ENCODE assay signal across 24 cellular contexts in genomic region chr3:129425213-129425612, GRCh38. TPM values are rescaled to one million over a fixed set of nuclear protein-coding genes. Genes with fewer than 3 reads are reported as not detected.
DNase-seq lines count a peak whose midpoint lies in the region; ATAC-seq and TF ChIP-seq lines count a peak whose summit lies in the region.
"Had no signal": no experiment of that assay in that cellular context is flagged by ENCODE, and none has a peak within 500 bp of the region (broad histone marks: within the 10 kb centered on the region; RNA-seq: fewer than 3 reads in every experiment).

No MANE protein-coding gene starts in this region.

- no peaks in the 10 kb centered on the region for H3K9me2 ChIP-seq in PC-3 (replicated peaks; ENCODE audit: low read length)

- DNase-seq in stimulated activated naive CD8-positive, alpha-beta T cell treated with anti-CD3 and anti-CD28 coated beads, Interleukin-15, Interleukin-2, amounts not matched to agents 100 U/mL and 50 U/mL, for 24 hours = no peak
- DNase-seq in PC-3 (no peak), islet precursor cell (peak; percentile 51), SIG-M5 treated with dmso at 0.1 percent for 504 hours (lab: John Stamatoyannopoulos, UW; ENCODE audit: unreplicated experiment) (no peak), lower leg skin (ENCODE audit: low spot score in 2 of 2) (no peak), natural killer cell (no peak)
- no peak for DNase-seq in stimulated activated CD4-positive, alpha-beta T cell treated with anti-CD3 and anti-CD28 coated beads, Interleukin-2, amount 100 ng/mL, for 24 hours
- DNase-seq: activated CD4-positive, CD25-positive, alpha-beta regulatory T cell treated with anti-CD3 and anti-CD28 coated beads, Interleukin-2, amount 50 U/mL, for 72 hours; activated CD8-positive, alpha-beta T cell treated with anti-CD3 and anti-CD28 coated beads for 36 hours; activated gamma-delta T cell treated with Interleukin-2 at 50 U/mL for 16 hours; DMS79 treated with DMSO at 0.1 percent for 48 hours; effector CD8-positive, alpha-beta T cell; erythroblast; KBM-7; mucosa of descending colon; NCI-H1694 treated with DMSO at 0.1 percent for 48 hours; NCI-H2171 treated with DMSO at 0.1 percent for 48 hours; NCI-H524 treated with DMSO at 0.1 percent for 48 hours; substantia nigra had no signal

- H2AFZ ChIP-seq in PC-3 (ENCODE audit: low read length) = no peak overlapping the region

- H3K4me3 ChIP-seq in PC-3 (ENCODE audit: low read length) = no peak overlapping the region
- no peak overlapping the region for H3K4me3 ChIP-seq in lower leg skin (ENCODE audit: low read depth, poor library complexity, severe bottlenecking)
- H3K4me3 ChIP-seq: mucosa of descending colon, SJSA1, skin epidermis had no signal

- H3K4me1 ChIP-seq in PC-3 (ENCODE audit: insufficient read depth, low read length) = peaks cover 17% of the 10 kb centered on the region

- H3K9me3 Mint-ChIP-seq in stimulated activated naive CD8-positive, alpha-beta T cell treated with anti-CD3 and anti-CD28 coated beads, Interleukin-15, Interleukin-2, amounts not matched to agents 100 ng/mL and 50 ng/mL, for 24 hours = no peaks in the 10 kb centered on the region
- H3K9me3 Mint-ChIP-seq in natural killer cell = no peaks in the 10 kb centered on the region
- H3K9me3 Mint-ChIP-seq: activated CD8-positive, alpha-beta T cell treated with anti-CD3 and anti-CD28 coated beads for 36 hours had no signal

- TF ChIP-seq POLR2A in lower leg skin (IDR thresholded peaks at IDR 0.05) = no peak

- CTCF ChIA-PET in PC-3 (lab: Charles Lee) = no interaction called here

- no peak overlapping the region for H3K27ac Mint-ChIP-seq in stimulated activated naive CD8-positive, alpha-beta T cell treated with anti-CD3 and anti-CD28 coated beads, Interleukin-15, Interleukin-2, amounts not matched to agents 100 ng/mL and 50 ng/mL, for 24 hours
- H3K27ac Mint-ChIP-seq in natural killer cell = no peak overlapping the region
- H3K27ac Mint-ChIP-seq: activated CD8-positive, alpha-beta T cell treated with anti-CD3 and anti-CD28 coated beads for 36 hours; progenitor cell of endocrine pancreas had no signal

- H3K79me2 ChIP-seq in PC-3 (ENCODE audit: low read length) = no peaks in the 10 kb centered on the region

- no peaks in the 10 kb centered on the region for H3K27me3 ChIP-seq in PC-3 (ENCODE audit: low read length)
- H3K27me3 ChIP-seq: SJSA1 had no signal

- no peak overlapping the region for H3K4me2 ChIP-seq in PC-3 (ENCODE audit: low read length)

- H3K4me1 Mint-ChIP-seq in stimulated activated naive CD8-positive, alpha-beta T cell treated with anti-CD3 and anti-CD28 coated beads, Interleukin-15, Interleukin-2, amounts not matched to agents 100 ng/mL and 50 ng/mL, for 24 hours (ENCODE audit: low read depth) = peaks cover 45% of the 10 kb centered on the region
- H3K4me1 Mint-ChIP-seq in natural killer cell = peaks cover 18 to 27% of the 10 kb centered on the region in 2 donors

- peak overlapping the region; percentile 59 for H3K27ac ChIP-seq in PC-3 (ENCODE audit: low read length)
- H3K27ac ChIP-seq: SJSA1, skin epidermis had no signal

- no TSS peak for BruUV-seq in PC-3 (replicated peaks; lab: Mats Ljungman, UMichigan)

- H3K9me3 ChIP-seq in PC-3 (ENCODE audit: low read length) = no peaks in the 10 kb centered on the region
- H3K9me3 ChIP-seq: mucosa of descending colon, SJSA1 had no signal

- H3K36me3 ChIP-seq in PC-3 (ENCODE audit: low read depth, low read length) = no peaks in the 10 kb centered on the region; the same call in 1 of the 2 replicates

- peak overlapping the region; percentile 2 for H3K4me3 Mint-ChIP-seq in stimulated activated naive CD8-positive, alpha-beta T cell treated with anti-CD3 and anti-CD28 coated beads, Interleukin-15, Interleukin-2, amounts not matched to agents 100 ng/mL and 50 ng/mL, for 24 hours
- no peak overlapping the region for H3K4me3 Mint-ChIP-seq in natural killer cell
- H3K4me3 Mint-ChIP-seq: activated CD8-positive, alpha-beta T cell treated with anti-CD3 and anti-CD28 coated beads for 36 hours had no signal

- H3K27me3 Mint-ChIP-seq in stimulated activated naive CD8-positive, alpha-beta T cell treated with anti-CD3 and anti-CD28 coated beads, Interleukin-15, Interleukin-2, amounts not matched to agents 100 ng/mL and 50 ng/mL, for 24 hours = no peaks in the 10 kb centered on the region
- peaks cover 0 to 3% of the 10 kb centered on the region in 2 donors for H3K27me3 Mint-ChIP-seq in natural killer cell (ENCODE audit: low read depth in 2 of 2)

- H3K9ac ChIP-seq in PC-3 (ENCODE audit: low read length) = no peak overlapping the region

- TF ChIP-seq CTCF in PC-3 (conservative IDR thresholded peaks at IDR 0.05; ENCODE audit: low read depth, low read length) = no peak
- TF ChIP-seq CTCF in lower leg skin (IDR thresholded peaks at IDR 0.05) = no peak
- TF ChIP-seq CTCF in natural killer cell (IDR thresholded peaks at IDR 0.05) = no peak

- peaks cover 13% of the 10 kb centered on the region for H3K36me3 Mint-ChIP-seq in stimulated activated naive CD8-positive, alpha-beta T cell treated with anti-CD3 and anti-CD28 coated beads, Interleukin-15, Interleukin-2, amounts not matched to agents 100 ng/mL and 50 ng/mL, for 24 hours (ENCODE audit: low read depth)
- H3K36me3 Mint-ChIP-seq in natural killer cell = no peaks in the 10 kb centered on the region

- POLR2A ChIA-PET in PC-3 (lab: Charles Lee; ENCODE audit: unreplicated experiment) = no interaction called here

- no peaks in the 10 kb centered on the region for H3F3A ChIP-seq in PC-3 (ENCODE audit: low read length, unreplicated experiment)

- WGBS in lower leg skin, 2 donors = 78 to 86% methylated on average over 3 of the region's 3 CpGs

- no peak for ATAC-seq in stimulated activated naive CD8-positive, alpha-beta T cell treated with anti-CD3 and anti-CD28 coated beads, Interleukin-15, Interleukin-2, amounts not matched to agents 100 U/mL and 50 U/mL, for 24 hours
- ATAC-seq in PC-3 (no peak), natural killer cell (no peak)
- ATAC-seq: activated CD8-positive, alpha-beta T cell treated with anti-CD3 and anti-CD28 coated beads for 36 hours; mucosa of descending colon had no signal

- intact Hi-C loops in PC-3 (cut with micrococcal nuclease) (no loop called here), lower leg skin (cut with DNase I; ENCODE audit: low total_unique reads) (no loop called here), natural killer cell (cut with micrococcal nuclease) (no loop called here)

- H4K20me1 ChIP-seq in PC-3 (ENCODE audit: low read length) = no peaks in the 10 kb centered on the region

RNA-seq across cellular contexts. Expression of gene EFCAB12, which starts 3.2 kb away (rescaled TPM):
- total RNA-seq in PC-3 (2014; rRNA removed) (0.04 and 0.12 TPM in 2 replicates), lower leg skin (not detected), natural killer cell (1 to 10 TPM in 2 of 3 donors, under 1 TPM in 1; 0.94 to 3.3 (median 1.4) TPM)
- total RNA-seq: fibroblast of villous mesenchyme, SJSA1 had no signal

RNA-seq across cellular contexts. Expression of gene MBD4, which starts 14.5 kb away (rescaled TPM):
- 11.4 and 21.1 TPM in 2 replicates for total RNA-seq in PC-3 (2014; rRNA removed)
- 10 to 100 TPM; 14.5 to 36.9 (median 18.4) TPM for total RNA-seq in lower leg skin
- total RNA-seq in natural killer cell = 10 to 100 TPM; 46.4 to 55.6 (median 48.0) TPM

RNA-seq across cellular contexts. Expression of gene IFT122, which starts 14.8 kb away (rescaled TPM):
- 10.2 and 13.8 TPM in 2 replicates for total RNA-seq in PC-3 (2014; rRNA removed)
- 10 to 100 TPM; 10.1 to 31.1 (median 22.5) TPM for total RNA-seq in lower leg skin
- 10 to 100 TPM; 20.7 to 26.6 (median 23.9) TPM for total RNA-seq in natural killer cell
